15 cellular contexts compared by ENCODE assay signal in genomic region chr19:44904426-44904994, GRCh38. TPM values are rescaled to one million over a fixed set of nuclear protein-coding genes. Genes with fewer than 3 reads are reported as not detected.
A peak's percentile ranks its signal among the peaks of the same experiment; 100 is the strongest.
DNase-seq lines count a peak whose midpoint lies in the region; ATAC-seq and TF ChIP-seq lines count a peak whose summit lies in the region.
"Had no signal": no experiment of that assay in that cellular context is flagged by ENCODE, and none has a peak within 500 bp of the region (broad histone marks: within the 10 kb centered on the region; RNA-seq: fewer than 3 reads in every experiment).

No MANE protein-coding gene starts in this region.

- no peaks in the 10 kb centered on the region for H4K20me1 ChIP-seq in mammary epithelial cell (ENCODE audit: insufficient read depth, low read length)

- H2AFZ ChIP-seq in mammary epithelial cell (ENCODE audit: low read depth, low read length) = no peak overlapping the region

- H3K36me3 ChIP-seq in HUES48 (ENCODE audit: control insufficient read depth, insufficient read depth, low read length) (peaks cover 56% of the 10 kb centered on the region), brain microvascular endothelial cell (replicated peaks) (peaks cover 34% of the 10 kb centered on the region), mammary epithelial cell (ENCODE audit: insufficient read depth, low read length) (peaks cover 11% of the 10 kb centered on the region)

- no peak for ATAC-seq in HG02571 (IDR thresholded peaks at IDR 0.05; ENCODE audit: unreplicated experiment)

- H3K4me3 Mint-ChIP-seq in nephron progenitor cell = no peak overlapping the region
- H3K4me3 Mint-ChIP-seq: activated naive CD8-positive, alpha-beta T cell treated with anti-CD3 and anti-CD28 coated beads, Interleukin-2, amount 10 ng/mL, durations not matched to agents 7 days and 5 days had no signal

- in situ Hi-C loops in brain microvascular endothelial cell (cut with HindIII; ENCODE audit: low pct_ligation_motif_present, low sequenced_read_pairs) = no loop called here
- in situ Hi-C loops in mammary epithelial cell (cut with MboI; ENCODE audit: low sequenced_read_pairs in 2 of 2) = loop anchor here in 1 of 2 donors (5.0 kb wide), 1 partner anchor 48 kb away; no protein-coding TSS in a partner anchor

- dilution Hi-C loops in mammary epithelial cell (cut with HindIII; ENCODE audit: low sequenced_read_pairs) = no loop called here

- peaks cover 5% of the 10 kb centered on the region; the same call in 1 of the 2 replicates for H3K4me1 ChIP-seq in HUES48 (ENCODE audit: control insufficient read depth, insufficient read depth, low read length)
- peaks cover 4% of the 10 kb centered on the region for H3K4me1 ChIP-seq in mammary epithelial cell (ENCODE audit: insufficient read depth, low read length)

- CTCF ChIA-PET in mammary epithelial cell (lab: Charles Lee; ENCODE audit: low non-redundant PET) = no interaction called here

- intact Hi-C loops in mammary epithelial cell (cut with micrococcal nuclease) = loop anchor here (2.0 kb wide), 1 partner anchor 434 kb away; no protein-coding TSS in a partner anchor

- H3K4me2 ChIP-seq in mammary epithelial cell (ENCODE audit: insufficient read depth, low read depth, low read length) = no peak overlapping the region

- H3K27me3 ChIP-seq in HUES48 (ENCODE audit: control insufficient read depth, insufficient read depth, low read length) (no peaks in the 10 kb centered on the region), brain microvascular endothelial cell (replicated peaks) (peaks cover 2% of the 10 kb centered on the region), mammary epithelial cell (ENCODE audit: insufficient read depth, low read length) (no peaks in the 10 kb centered on the region)

- peaks cover 3% of the 10 kb centered on the region for H3K79me2 ChIP-seq in mammary epithelial cell (ENCODE audit: insufficient read depth, low read length)

- DNase-seq in DMS 273 (lab: John Stamatoyannopoulos, UW; ENCODE audit: unreplicated experiment) (peak; percentile 66), DMS 273 treated with DMSO at 0.1 percent for 48 hours (lab: John Stamatoyannopoulos, UW) (no peak), brain microvascular endothelial cell (no peak), nephron progenitor cell (no peak), amniotic stem cell (lab: John Stamatoyannopoulos, UW) (no peak), mammary epithelial cell (no peak)
- DNase-seq: 8988T; activated CD4-positive, alpha-beta T cell treated with anti-CD3 and anti-CD28 coated beads for 4 hours; activated naive CD8-positive, alpha-beta T cell treated with anti-CD3 and anti-CD28 coated beads, Interleukin-2, amount 10 ng/mL, durations not matched to agents 7 days and 5 days; GF-D8; islet precursor cell; Kasumi-1 had no signal

- TF ChIP-seq CTCF in brain microvascular endothelial cell (IDR thresholded peaks at IDR 0.05; ENCODE audit: low read depth, low read length, missing control alignments) = peak; percentile 45
- TF ChIP-seq CTCF in nephron progenitor cell (IDR thresholded peaks at IDR 0.05) = no peak
- no peak for TF ChIP-seq CTCF in mammary epithelial cell (conservative IDR thresholded peaks at IDR 0.05 in 1 of 2, IDR thresholded peaks at IDR 0.05 in 1 of 2; ENCODE audit: extremely low read depth in 1 of 2, insufficient read depth in 1 of 2, low read depth in 1 of 2, low read length in 2 of 2)

- H3K9me3 ChIP-seq in HUES48 (ENCODE audit: control insufficient read depth, insufficient read depth, low read length) (no peaks in the 10 kb centered on the region), mammary epithelial cell (replicated peaks; ENCODE audit: insufficient read depth, low read length) (no peaks in the 10 kb centered on the region)

- BruUV-seq in mammary epithelial cell (replicated peaks; lab: Mats Ljungman, UMichigan) = no TSS peak

- peaks cover 10% of the 10 kb centered on the region for H3K36me3 Mint-ChIP-seq in nephron progenitor cell (ENCODE audit: low read depth)

- WGBS in mammary epithelial cell (ENCODE audit: low coverage, missing lambda C conversion rate) = 81% methylated on average over 12 of the region's 12 CpGs

- peaks cover 11% of the 10 kb centered on the region for H3K27me3 Mint-ChIP-seq in nephron progenitor cell (ENCODE audit: low read depth, poor library complexity)

- peak overlapping the region; percentile 51 for H3K27ac Mint-ChIP-seq in nephron progenitor cell

- H3K27ac ChIP-seq in HUES48 (ENCODE audit: low read depth, low read length) (no peak overlapping the region), brain microvascular endothelial cell (no peak overlapping the region), mammary epithelial cell (ENCODE audit: insufficient read depth, low read depth, low read length) (no peak overlapping the region)

- H3K4me1 Mint-ChIP-seq in nephron progenitor cell = peaks cover 31% of the 10 kb centered on the region

- H3K9me3 Mint-ChIP-seq in nephron progenitor cell = no peaks in the 10 kb centered on the region
- H3K9me3 Mint-ChIP-seq: activated naive CD8-positive, alpha-beta T cell treated with anti-CD3 and anti-CD28 coated beads, Interleukin-2, amount 10 ng/mL, durations not matched to agents 7 days and 5 days had no signal

- H3K4me3 ChIP-seq in HUES48 (ENCODE audit: low read depth, low read length) (no peak overlapping the region), brain microvascular endothelial cell (ENCODE audit: low read depth, low read length) (no peak overlapping the region), mammary epithelial cell (replicated peaks in 1 of 3; ENCODE audit: insufficient read depth in 1 of 3, low read depth in 2 of 3, low read length in 3 of 3) (no peak overlapping the region)

- H3K9ac ChIP-seq in HUES48 (ENCODE audit: low read depth, low read length) (peak overlapping the region; percentile 4; the same call in 1 of the 2 replicates), mammary epithelial cell (ENCODE audit: insufficient read depth, low read length) (no peak overlapping the region)

RNA-seq across cellular contexts. Expression of gene APOE, which starts 1.1 kb away (rescaled TPM):
- total RNA-seq in mammary epithelial cell = 100 to 1,000 TPM in 1 of 2 donors, 10 to 100 TPM in 1; 11.9 to 202 TPM
- polyA plus RNA-seq in mammary epithelial cell = 19.9 TPM
- 1.4 TPM for polyA minus RNA-seq in mammary epithelial cell

RNA-seq across cellular contexts. Expression of gene APOC1, which starts 9.9 kb away (rescaled TPM):
- total RNA-seq in mammary epithelial cell = 10 to 100 TPM in 1 of 2 donors, 1 to 10 TPM in 1; 1.0 to 13.6 TPM
- 11.9 TPM for polyA plus RNA-seq in mammary epithelial cell
- polyA minus RNA-seq in mammary epithelial cell = 7.6 TPM

RNA-seq across cellular contexts. Expression of gene TOMM40, which starts 13.5 kb away (rescaled TPM):
- 100 to 1,000 TPM in 1 of 2 donors, 10 to 100 TPM in 1; 51.3 to 110 TPM for total RNA-seq in mammary epithelial cell
- 132 TPM for polyA plus RNA-seq in mammary epithelial cell
- 66.3 TPM for polyA minus RNA-seq in mammary epithelial cell

RNA-seq across cellular contexts. Expression of gene APOC4, which starts 37.5 kb away (rescaled TPM):
- total RNA-seq in mammary epithelial cell = not detected
- not detected for polyA plus RNA-seq in mammary epithelial cell
- not detected for polyA minus RNA-seq in mammary epithelial cell
- total RNA-seq: activated naive CD8-positive, alpha-beta T cell treated with anti-CD3 and anti-CD28 coated beads, Interleukin-2, amount 10 ng/mL, durations not matched to agents 7 days and 5 days; pulmonary artery endothelial cell had no signal

RNA-seq across cellular contexts. Expression of gene APOC2, which starts 41.3 kb away (rescaled TPM):
- not detected for total RNA-seq in mammary epithelial cell
- not detected for polyA plus RNA-seq in mammary epithelial cell
- not detected for polyA minus RNA-seq in mammary epithelial cell
- total RNA-seq: activated naive CD8-positive, alpha-beta T cell treated with anti-CD3 and anti-CD28 coated beads, Interleukin-2, amount 10 ng/mL, durations not matched to agents 7 days and 5 days; pulmonary artery endothelial cell had no signal
